ENCODE assay signal across 10 cellular contexts in genomic region chr4:48792348-48793006, GRCh38. TPM values are rescaled to one million over a fixed set of nuclear protein-coding genes. Genes with fewer than 3 reads are reported as not detected.
A peak's percentile ranks its signal among the peaks of the same experiment; 100 is the strongest.
DNase-seq lines count a peak whose midpoint lies in the region; ATAC-seq and TF ChIP-seq lines count a peak whose summit lies in the region.
"Had no signal": no experiment of that assay in that cellular context is flagged by ENCODE, and none has a peak within 500 bp of the region (broad histone marks: within the 10 kb centered on the region; RNA-seq: fewer than 3 reads in every experiment).

No MANE protein-coding gene starts in this region.

- DNase-seq in activated CD4-positive, alpha-beta T cell treated with anti-CD3 and anti-CD28 coated beads for 48 hours, result peak; percentile 17
- no peak for DNase-seq in activated CD4-positive, alpha-beta T cell treated with anti-CD3 and anti-CD28 coated beads, Interleukin-2, amount 10 ng/mL, durations not matched to agents 7 days and 5 days
- no peak for DNase-seq in activated T-helper 1 cell treated with anti-CD3 and anti-CD28 coated beads, Interleukin-12 subunit alpha, Interleukin-12 subunit beta, Interleukin-2, Interleukin-4 antibody, amounts not matched to agents 30 ng/mL and 10 ng/mL and 1 ng/mL, durations not matched to agents 14 hours and 24 hours and 36 hours (ENCODE audit: low spot score)
- DNase-seq in GM10266 (ENCODE audit: extremely low spot score) (no peak), NCI-H1048 (lab: John Stamatoyannopoulos, UW) (no peak)
- no peak for DNase-seq in activated CD8-positive, alpha-beta memory T cell treated with anti-CD3 and anti-CD28 coated beads, Interleukin-2, amount 10 ng/mL, durations not matched to agents 7 days and 5 days
- DNase-seq: erythroblast, trophoblast cell had no signal

- no peaks in the 10 kb centered on the region for H3K4me1 ChIP-seq in parathyroid adenoma

- H3K27me3 ChIP-seq in parathyroid adenoma (ENCODE audit: control insufficient read depth, insufficient read depth, low read length), result no peaks in the 10 kb centered on the region

- peak overlapping the region; percentile 34 for H2AFZ ChIP-seq in parathyroid adenoma

- H3K9me3 Mint-ChIP-seq in activated CD4-positive, alpha-beta T cell treated with anti-CD3 and anti-CD28 coated beads, Interleukin-2, amount 10 ng/mL, durations not matched to agents 7 days and 5 days, result no peaks in the 10 kb centered on the region
- no peaks in the 10 kb centered on the region for H3K9me3 Mint-ChIP-seq in activated T-helper 1 cell treated with anti-CD3 and anti-CD28 coated beads, Interleukin-12 subunit alpha, Interleukin-12 subunit beta, Interleukin-2, Interleukin-4 antibody, amounts not matched to agents 30 ng/mL and 10 ng/mL and 1 ng/mL, durations not matched to agents 14 hours and 24 hours and 36 hours
- no peaks in the 10 kb centered on the region for H3K9me3 Mint-ChIP-seq in activated CD8-positive, alpha-beta memory T cell treated with anti-CD3 and anti-CD28 coated beads, Interleukin-2, amount 10 ng/mL, durations not matched to agents 7 days and 5 days (ENCODE audit: low read depth)

- no peak overlapping the region for H3K27ac ChIP-seq in parathyroid adenoma

- H3K36me3 Mint-ChIP-seq in activated CD4-positive, alpha-beta T cell treated with anti-CD3 and anti-CD28 coated beads, Interleukin-2, amount 10 ng/mL, durations not matched to agents 7 days and 5 days (ENCODE audit: low read depth), result peaks cover 2% of the 10 kb centered on the region
- H3K36me3 Mint-ChIP-seq in activated T-helper 1 cell treated with anti-CD3 and anti-CD28 coated beads, Interleukin-12 subunit alpha, Interleukin-12 subunit beta, Interleukin-2, Interleukin-4 antibody, amounts not matched to agents 30 ng/mL and 10 ng/mL and 1 ng/mL, durations not matched to agents 14 hours and 24 hours and 36 hours (ENCODE audit: low read depth), result no peaks in the 10 kb centered on the region
- no peaks in the 10 kb centered on the region for H3K36me3 Mint-ChIP-seq in activated CD8-positive, alpha-beta memory T cell treated with anti-CD3 and anti-CD28 coated beads, Interleukin-2, amount 10 ng/mL, durations not matched to agents 7 days and 5 days

- POLR2A ChIA-PET in activated CD4-positive, alpha-beta T cell treated with anti-CD3 and anti-CD28 coated beads, Interleukin-2, amount 10 ng/mL, durations not matched to agents 7 days and 5 days (lab: Charles Lee), result no interaction called here

- no peaks in the 10 kb centered on the region for H3K36me3 ChIP-seq in parathyroid adenoma (ENCODE audit: control insufficient read depth, insufficient read depth, low read length)

- no peak overlapping the region for H3K4me3 ChIP-seq in parathyroid adenoma (ENCODE audit: low read depth, low read length)

- intact Hi-C loops in activated T-helper 1 cell treated with anti-CD3 and anti-CD28 coated beads, Interleukin-12 subunit alpha, Interleukin-12 subunit beta, Interleukin-2, Interleukin-4 antibody, amounts not matched to agents 30 ng/mL and 10 ng/mL and 1 ng/mL, durations not matched to agents 14 hours and 24 hours and 36 hours (cut with micrococcal nuclease), result loop anchor here (1.0 kb wide), 1 partner anchor 12 kb away; the partner anchor contains the start of gene FRYL

- no peak overlapping the region for H3K9ac ChIP-seq in parathyroid adenoma

- H3K27ac Mint-ChIP-seq in activated CD4-positive, alpha-beta T cell treated with anti-CD3 and anti-CD28 coated beads, Interleukin-2, amount 10 ng/mL, durations not matched to agents 7 days and 5 days, result no peak overlapping the region
- peak overlapping the region; percentile 75 for H3K27ac Mint-ChIP-seq in activated T-helper 1 cell treated with anti-CD3 and anti-CD28 coated beads, Interleukin-12 subunit alpha, Interleukin-12 subunit beta, Interleukin-2, Interleukin-4 antibody, amounts not matched to agents 30 ng/mL and 10 ng/mL and 1 ng/mL, durations not matched to agents 14 hours and 24 hours and 36 hours
- H3K27ac Mint-ChIP-seq in activated CD8-positive, alpha-beta memory T cell treated with anti-CD3 and anti-CD28 coated beads, Interleukin-2, amount 10 ng/mL, durations not matched to agents 7 days and 5 days, result no peak overlapping the region

- ATAC-seq in HG02571 (IDR thresholded peaks at IDR 0.05; ENCODE audit: unreplicated experiment), result peak; percentile 56
- no peak for ATAC-seq in activated CD8-positive, alpha-beta memory T cell treated with anti-CD3 and anti-CD28 coated beads, Interleukin-2, amount 10 ng/mL, durations not matched to agents 7 days and 5 days

- H3K4me3 Mint-ChIP-seq in activated CD4-positive, alpha-beta T cell treated with anti-CD3 and anti-CD28 coated beads, Interleukin-2, amount 10 ng/mL, durations not matched to agents 7 days and 5 days, result no peak overlapping the region
- no peak overlapping the region for H3K4me3 Mint-ChIP-seq in activated T-helper 1 cell treated with anti-CD3 and anti-CD28 coated beads, Interleukin-12 subunit alpha, Interleukin-12 subunit beta, Interleukin-2, Interleukin-4 antibody, amounts not matched to agents 30 ng/mL and 10 ng/mL and 1 ng/mL, durations not matched to agents 14 hours and 24 hours and 36 hours
- no peak overlapping the region for H3K4me3 Mint-ChIP-seq in activated CD8-positive, alpha-beta memory T cell treated with anti-CD3 and anti-CD28 coated beads, Interleukin-2, amount 10 ng/mL, durations not matched to agents 7 days and 5 days

- H3K4me2 ChIP-seq in parathyroid adenoma (ENCODE audit: low read length), result no peak overlapping the region

- H3K4me1 Mint-ChIP-seq in activated CD4-positive, alpha-beta T cell treated with anti-CD3 and anti-CD28 coated beads, Interleukin-2, amount 10 ng/mL, durations not matched to agents 7 days and 5 days, result no peaks in the 10 kb centered on the region
- H3K4me1 Mint-ChIP-seq in activated T-helper 1 cell treated with anti-CD3 and anti-CD28 coated beads, Interleukin-12 subunit alpha, Interleukin-12 subunit beta, Interleukin-2, Interleukin-4 antibody, amounts not matched to agents 30 ng/mL and 10 ng/mL and 1 ng/mL, durations not matched to agents 14 hours and 24 hours and 36 hours (ENCODE audit: low read depth), result peaks cover 9% of the 10 kb centered on the region
- H3K4me1 Mint-ChIP-seq in activated CD8-positive, alpha-beta memory T cell treated with anti-CD3 and anti-CD28 coated beads, Interleukin-2, amount 10 ng/mL, durations not matched to agents 7 days and 5 days, result peaks cover 1% of the 10 kb centered on the region

- no peaks in the 10 kb centered on the region for H3K9me3 ChIP-seq in parathyroid adenoma (ENCODE audit: control insufficient read depth, low read length)

- peaks cover 4% of the 10 kb centered on the region for H3K27me3 Mint-ChIP-seq in activated CD4-positive, alpha-beta T cell treated with anti-CD3 and anti-CD28 coated beads, Interleukin-2, amount 10 ng/mL, durations not matched to agents 7 days and 5 days
- peaks cover 1% of the 10 kb centered on the region for H3K27me3 Mint-ChIP-seq in activated T-helper 1 cell treated with anti-CD3 and anti-CD28 coated beads, Interleukin-12 subunit alpha, Interleukin-12 subunit beta, Interleukin-2, Interleukin-4 antibody, amounts not matched to agents 30 ng/mL and 10 ng/mL and 1 ng/mL, durations not matched to agents 14 hours and 24 hours and 36 hours (ENCODE audit: insufficient read depth)
- no peaks in the 10 kb centered on the region for H3K27me3 Mint-ChIP-seq in activated CD8-positive, alpha-beta memory T cell treated with anti-CD3 and anti-CD28 coated beads, Interleukin-2, amount 10 ng/mL, durations not matched to agents 7 days and 5 days

- CTCF ChIA-PET in activated CD4-positive, alpha-beta T cell treated with anti-CD3 and anti-CD28 coated beads, Interleukin-2, amount 10 ng/mL, durations not matched to agents 7 days and 5 days (lab: Charles Lee), result no interaction called here
- CTCF ChIA-PET in activated CD8-positive, alpha-beta memory T cell treated with anti-CD3 and anti-CD28 coated beads, Interleukin-2, amount 10 ng/mL, durations not matched to agents 7 days and 5 days (lab: Charles Lee), result no interaction called here

- TF ChIP-seq CTCF in parathyroid adenoma (IDR thresholded peaks at IDR 0.05), result no peak
- TF ChIP-seq CTCF in GM10266 (IDR thresholded peaks at IDR 0.05; ENCODE audit: control insufficient read depth, insufficient read depth, low read depth, missing control alignments), result no peak

- H3K79me2 ChIP-seq in parathyroid adenoma, result no peaks in the 10 kb centered on the region

RNA-seq across cellular contexts. Expression of gene FRYL, which starts 12.4 kb away (rescaled TPM):
- total RNA-seq in activated CD4-positive, alpha-beta T cell treated with anti-CD3 and anti-CD28 coated beads, Interleukin-2, amount 10 ng/mL, durations not matched to agents 7 days and 5 days, result 100 to 1,000 TPM in 1 of 2 experiments, 10 to 100 TPM in 1; 96.8 to 102 TPM
- 70.3 and 80.0 TPM in 2 replicates for total RNA-seq in activated T-helper 1 cell treated with anti-CD3 and anti-CD28 coated beads, Interleukin-12 subunit alpha, Interleukin-12 subunit beta, Interleukin-2, Interleukin-4 antibody, amounts not matched to agents 30 ng/mL and 10 ng/mL and 1 ng/mL, durations not matched to agents 14 hours and 24 hours and 36 hours
- 10 to 100 TPM; 80.8 to 97.3 TPM for total RNA-seq in activated CD8-positive, alpha-beta memory T cell treated with anti-CD3 and anti-CD28 coated beads, Interleukin-2, amount 10 ng/mL, durations not matched to agents 7 days and 5 days

RNA-seq across cellular contexts. Expression of gene OCIAD1, which starts 38.4 kb away (rescaled TPM):
- total RNA-seq in activated CD4-positive, alpha-beta T cell treated with anti-CD3 and anti-CD28 coated beads, Interleukin-2, amount 10 ng/mL, durations not matched to agents 7 days and 5 days, result 100 to 1,000 TPM in 1 of 2 experiments, 10 to 100 TPM in 1; 93.6 to 120 TPM
- total RNA-seq in activated T-helper 1 cell treated with anti-CD3 and anti-CD28 coated beads, Interleukin-12 subunit alpha, Interleukin-12 subunit beta, Interleukin-2, Interleukin-4 antibody, amounts not matched to agents 30 ng/mL and 10 ng/mL and 1 ng/mL, durations not matched to agents 14 hours and 24 hours and 36 hours, result 120 and 122 TPM in 2 replicates
- total RNA-seq in activated CD8-positive, alpha-beta memory T cell treated with anti-CD3 and anti-CD28 coated beads, Interleukin-2, amount 10 ng/mL, durations not matched to agents 7 days and 5 days, result 100 to 1,000 TPM in 1 of 2 experiments, 10 to 100 TPM in 1; 83.1 to 105 TPM
